29 cellular contexts compared by ENCODE assay signal in the genomic region with DNA sequence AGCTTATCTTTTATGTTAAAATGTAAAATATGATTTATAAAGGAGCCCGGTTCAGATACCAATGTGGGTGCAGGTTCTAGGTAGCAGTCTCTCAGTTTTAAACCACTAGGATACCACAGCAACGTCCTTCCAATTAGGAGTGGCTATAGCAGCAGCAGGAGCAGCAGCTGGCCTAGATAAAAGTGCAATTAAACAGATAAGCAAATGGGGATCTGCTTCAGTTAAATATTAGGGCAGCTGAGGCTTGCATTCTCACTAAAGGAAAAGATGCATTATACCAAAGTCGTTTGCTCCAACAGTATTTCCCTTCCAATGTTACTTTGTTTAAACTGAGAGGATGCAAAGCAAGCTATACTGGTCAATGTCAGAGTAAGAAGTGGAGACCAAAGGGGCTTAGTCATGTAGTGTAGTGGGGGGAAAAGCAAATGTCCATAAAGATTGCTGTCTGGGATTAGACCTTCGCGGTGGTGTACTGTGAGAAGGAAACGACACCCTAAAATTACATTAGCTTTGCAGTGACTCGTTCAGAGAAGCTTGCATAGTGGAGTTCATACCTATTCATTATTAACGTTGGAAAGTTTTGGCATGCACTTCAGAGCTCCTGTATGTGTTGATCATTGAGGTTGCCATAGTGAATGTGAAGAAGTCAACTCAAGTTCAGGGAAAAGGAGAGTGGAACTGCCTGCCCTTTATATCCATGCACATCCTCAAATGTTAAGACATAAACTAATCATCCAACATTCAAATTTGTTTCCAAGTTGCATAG.
DNase-seq lines count a peak whose midpoint lies in the region; ATAC-seq, FAIRE-seq and TF ChIP-seq lines count a peak whose summit lies in the region.
"Had no signal": no experiment of that assay in that cellular context is flagged by ENCODE, and none has a peak within 500 bp of the region (broad histone marks: within the 10 kb centered on the region; RNA-seq: fewer than 3 reads in every experiment).

No MANE protein-coding gene starts in this region.

- peak in 1 of 2 experiments; percentile 32; a peak in 2 of 6 replicates for ATAC-seq in A549
- no peak for ATAC-seq in HG02970 (IDR thresholded peaks at IDR 0.05; ENCODE audit: low FRiP score, unreplicated experiment)
- ATAC-seq in HG02678 (IDR thresholded peaks at IDR 0.05; ENCODE audit: unreplicated experiment): no peak
- ATAC-seq: activated CD4-positive, alpha-beta T cell treated with anti-CD3 and anti-CD28 coated beads for 36 hours; activated T-cell treated with anti-CD3 and anti-CD28 coated beads, Interleukin-2, amount 50 U/mL, for 4 hours; natural killer cell treated with Interleukin-12 subunit alpha and Interleukin-12 subunit beta and Interleukin-15 and Interleukin-18, amount 100 ng/mL, for 72 hours; stimulated activated naive B cell treated with anti-CD40 and anti-IgM and Interleukin-4, amounts not matched to agents 10 μg/mL and 1 μg/mL and 100 μg/mL, for 72 hours had no signal

- no peak overlapping the region for H3K27ac ChIP-seq in A549
- H3K27ac ChIP-seq: colonic mucosa, left ventricle myocardium inferior, PC-9, right atrium auricular region, spleen, testis, uterus had no signal

- POLR2A ChIA-PET in A549 (lab: Yijun Ruan, JAX): no interaction called here

- peaks cover 46% of the 10 kb centered on the region for H3K4me1 ChIP-seq in A549
- H3K4me1 ChIP-seq: colonic mucosa, left ventricle myocardium inferior, right atrium auricular region, testis, uterus had no signal

- H3K4me2 ChIP-seq in A549: peak overlapping the region; percentile 48; the same call in 2 of the 3 replicates
- H3K4me2 ChIP-seq: PC-9 had no signal

- H3K4me3 ChIP-seq in A549: no peak overlapping the region
- H3K4me3 ChIP-seq: colonic mucosa, HAP-1, left ventricle myocardium inferior, PC-9, right atrium auricular region, spleen, testis, uterus had no signal

- TF ChIP-seq CTCF in A549 (IDR thresholded peaks at IDR 0.05): no peak

- no peak for TF ChIP-seq POLR2A in A549 (IDR thresholded peaks at IDR 0.05; ENCODE audit: low read length)

- FAIRE-seq in A549 (lab: Jason Lieb, UNC) (no peak), islet of Langerhans (lab: Jason Lieb, UNC) (peak; percentile 86)
- FAIRE-seq: GM19239 had no signal

- CTCF ChIA-PET in A549 (lab: Yijun Ruan, JAX): no interaction called here

- TF ChIP-seq RAD21 in A549 (conservative IDR thresholded peaks at IDR 0.05 in 1 of 2, IDR thresholded peaks at IDR 0.05 in 1 of 2): no peak

- DNase-seq in A549 (ENCODE audit: low read depth in 1 of 2, low spot score in 1 of 2): peak in 1 of 2 experiments; percentile 33
- DNase-seq in DMS79 (lab: John Stamatoyannopoulos, UW): peak; percentile 49
- DNase-seq in NCI-H69 (lab: John Stamatoyannopoulos, UW): peak; percentile 23
- DNase-seq in AG08395 (ENCODE audit: low spot score): no peak
- DNase-seq in SW 1271 (lab: John Stamatoyannopoulos, UW): no peak
- DNase-seq: activated CD4-positive, alpha-beta T cell treated with anti-CD3 and anti-CD28 coated beads for 36 hours; activated T-cell treated with anti-CD3 and anti-CD28 coated beads, Interleukin-2, amount 50 U/mL, for 4 hours; C1 segment of cervical spinal cord; colonic mucosa; effector memory CD4-positive, alpha-beta T cell; foreskin melanocyte; left ventricle myocardium inferior; NCI-H1436 treated with DMSO at 0.1 percent for 48 hours; NCI-H2227 treated with DMSO at 0.1 percent for 48 hours; SIG-M5; spleen; stimulated activated CD4-positive, alpha-beta T cell treated with anti-CD3 and anti-CD28 coated beads, Interleukin-4, amount 100 ng/mL, for 1 hour; stimulated activated naive B cell treated with anti-CD40 and anti-IgM and Interleukin-4, amounts not matched to agents 10 μg/mL and 1 μg/mL and 100 μg/mL, for 72 hours; T-helper 1 cell; testis; uterus had no signal

- 36% methylated on average over 8 of the region's 8 CpGs for WGBS in A549 (ENCODE audit: missing lambda C conversion rate)

- no peak for TF ChIP-seq EP300 in A549 (IDR thresholded peaks at IDR 0.05)

- H3K9me3 ChIP-seq in A549: no peaks in the 10 kb centered on the region
- H3K9me3 ChIP-seq: colonic mucosa, HAP-1, left ventricle myocardium inferior, right atrium auricular region, spleen, testis, uterus had no signal

TF ChIP-seq in A549, 52 proteins besides CTCF, POLR2A, EP300 and RAD21 (continues in another document):
- no peak for TF ChIP-seq PHF8 (IDR thresholded peaks at IDR 0.05; ENCODE audit: borderline replicate concordance, low read depth)
- TF ChIP-seq, protein P1, sequence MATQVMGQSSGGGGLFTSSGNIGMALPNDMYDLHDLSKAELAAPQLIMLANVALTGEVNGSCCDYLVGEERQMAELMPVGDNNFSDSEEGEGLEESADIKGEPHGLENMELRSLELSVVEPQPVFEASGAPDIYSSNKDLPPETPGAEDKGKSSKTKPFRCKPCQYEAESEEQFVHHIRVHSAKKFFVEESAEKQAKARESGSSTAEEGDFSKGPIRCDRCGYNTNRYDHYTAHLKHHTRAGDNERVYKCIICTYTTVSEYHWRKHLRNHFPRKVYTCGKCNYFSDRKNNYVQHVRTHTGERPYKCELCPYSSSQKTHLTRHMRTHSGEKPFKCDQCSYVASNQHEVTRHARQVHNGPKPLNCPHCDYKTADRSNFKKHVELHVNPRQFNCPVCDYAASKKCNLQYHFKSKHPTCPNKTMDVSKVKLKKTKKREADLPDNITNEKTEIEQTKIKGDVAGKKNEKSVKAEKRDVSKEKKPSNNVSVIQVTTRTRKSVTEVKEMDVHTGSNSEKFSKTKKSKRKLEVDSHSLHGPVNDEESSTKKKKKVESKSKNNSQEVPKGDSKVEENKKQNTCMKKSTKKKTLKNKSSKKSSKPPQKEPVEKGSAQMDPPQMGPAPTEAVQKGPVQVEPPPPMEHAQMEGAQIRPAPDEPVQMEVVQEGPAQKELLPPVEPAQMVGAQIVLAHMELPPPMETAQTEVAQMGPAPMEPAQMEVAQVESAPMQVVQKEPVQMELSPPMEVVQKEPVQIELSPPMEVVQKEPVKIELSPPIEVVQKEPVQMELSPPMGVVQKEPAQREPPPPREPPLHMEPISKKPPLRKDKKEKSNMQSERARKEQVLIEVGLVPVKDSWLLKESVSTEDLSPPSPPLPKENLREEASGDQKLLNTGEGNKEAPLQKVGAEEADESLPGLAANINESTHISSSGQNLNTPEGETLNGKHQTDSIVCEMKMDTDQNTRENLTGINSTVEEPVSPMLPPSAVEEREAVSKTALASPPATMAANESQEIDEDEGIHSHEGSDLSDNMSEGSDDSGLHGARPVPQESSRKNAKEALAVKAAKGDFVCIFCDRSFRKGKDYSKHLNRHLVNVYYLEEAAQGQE (IDR thresholded peaks at IDR 0.05): no peak
- TF ChIP-seq, protein P2, sequence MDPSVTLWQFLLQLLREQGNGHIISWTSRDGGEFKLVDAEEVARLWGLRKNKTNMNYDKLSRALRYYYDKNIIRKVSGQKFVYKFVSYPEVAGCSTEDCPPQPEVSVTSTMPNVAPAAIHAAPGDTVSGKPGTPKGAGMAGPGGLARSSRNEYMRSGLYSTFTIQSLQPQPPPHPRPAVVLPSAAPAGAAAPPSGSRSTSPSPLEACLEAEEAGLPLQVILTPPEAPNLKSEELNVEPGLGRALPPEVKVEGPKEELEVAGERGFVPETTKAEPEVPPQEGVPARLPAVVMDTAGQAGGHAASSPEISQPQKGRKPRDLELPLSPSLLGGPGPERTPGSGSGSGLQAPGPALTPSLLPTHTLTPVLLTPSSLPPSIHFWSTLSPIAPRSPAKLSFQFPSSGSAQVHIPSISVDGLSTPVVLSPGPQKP (IDR thresholded peaks at IDR 0.05; ENCODE audit: low read depth, low read length): no peak
- no peak; the same call in 1 of the 2 replicates for TF ChIP-seq BHLHE40 (IDR thresholded peaks at IDR 0.05; ENCODE audit: low read depth, low read length)
- TF ChIP-seq FOSB (CRISPR knock-in tag; IDR thresholded peaks at IDR 0.05): no peak
- no peak for TF ChIP-seq RARB (CRISPR knock-in tag; IDR thresholded peaks at IDR 0.05)
- TF ChIP-seq, protein P3, sequence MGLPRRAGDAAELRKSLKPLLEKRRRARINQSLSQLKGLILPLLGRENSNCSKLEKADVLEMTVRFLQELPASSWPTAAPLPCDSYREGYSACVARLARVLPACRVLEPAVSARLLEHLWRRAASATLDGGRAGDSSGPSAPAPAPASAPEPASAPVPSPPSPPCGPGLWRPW (IDR thresholded peaks at IDR 0.05): no peak
- TF ChIP-seq TFCP2L1 (CRISPR knock-in tag; IDR thresholded peaks at IDR 0.05): no peak
- no peak for TF ChIP-seq RNF2 (IDR thresholded peaks at IDR 0.05; ENCODE audit: borderline replicate concordance, low read depth)
- TF ChIP-seq NPAS2 (CRISPR knock-in tag; IDR thresholded peaks at IDR 0.05; ENCODE audit: borderline replicate concordance): no peak
- no peak for TF ChIP-seq ZFP36 (IDR thresholded peaks at IDR 0.05; ENCODE audit: borderline replicate concordance, partially characterized antibody)
- TF ChIP-seq, protein P4, sequence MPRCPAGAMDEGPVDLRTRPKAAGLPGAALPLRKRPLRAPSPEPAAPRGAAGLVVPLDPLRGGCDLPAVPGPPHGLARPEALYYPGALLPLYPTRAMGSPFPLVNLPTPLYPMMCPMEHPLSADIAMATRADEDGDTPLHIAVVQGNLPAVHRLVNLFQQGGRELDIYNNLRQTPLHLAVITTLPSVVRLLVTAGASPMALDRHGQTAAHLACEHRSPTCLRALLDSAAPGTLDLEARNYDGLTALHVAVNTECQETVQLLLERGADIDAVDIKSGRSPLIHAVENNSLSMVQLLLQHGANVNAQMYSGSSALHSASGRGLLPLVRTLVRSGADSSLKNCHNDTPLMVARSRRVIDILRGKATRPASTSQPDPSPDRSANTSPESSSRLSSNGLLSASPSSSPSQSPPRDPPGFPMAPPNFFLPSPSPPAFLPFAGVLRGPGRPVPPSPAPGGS (IDR thresholded peaks at IDR 0.05): no peak
- TF ChIP-seq, protein P5, sequence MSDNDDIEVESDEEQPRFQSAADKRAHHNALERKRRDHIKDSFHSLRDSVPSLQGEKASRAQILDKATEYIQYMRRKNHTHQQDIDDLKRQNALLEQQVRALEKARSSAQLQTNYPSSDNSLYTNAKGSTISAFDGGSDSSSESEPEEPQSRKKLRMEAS (IDR thresholded peaks at IDR 0.05): no peak
- no peak for TF ChIP-seq FOXS1 (CRISPR knock-in tag; IDR thresholded peaks at IDR 0.05)
- no peak for TF ChIP-seq HDAC2 (IDR thresholded peaks at IDR 0.05)
- no peak for TF ChIP-seq HOXB5 (CRISPR knock-in tag; IDR thresholded peaks at IDR 0.05)
- TF ChIP-seq ZNF302 (CRISPR knock-in tag; IDR thresholded peaks at IDR 0.05): no peak
- TF ChIP-seq, protein P6, sequence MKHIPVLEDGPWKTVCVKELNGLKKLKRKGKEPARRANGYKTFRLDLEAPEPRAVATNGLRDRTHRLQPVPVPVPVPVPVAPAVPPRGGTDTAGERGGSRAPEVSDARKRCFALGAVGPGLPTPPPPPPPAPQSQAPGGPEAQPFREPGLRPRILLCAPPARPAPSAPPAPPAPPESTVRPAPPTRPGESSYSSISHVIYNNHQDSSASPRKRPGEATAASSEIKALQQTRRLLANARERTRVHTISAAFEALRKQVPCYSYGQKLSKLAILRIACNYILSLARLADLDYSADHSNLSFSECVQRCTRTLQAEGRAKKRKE (CRISPR knock-in tag; IDR thresholded peaks at IDR 0.05; ENCODE audit: low read depth): no peak

Comparison
In these comparisons a context has a peak if more than half of its experiments do, and no peak if none do; other contexts are left out.
1. DNase-seq: peak in DMS79 (single experiment) and NCI-H69 (single experiment); none in AG08395 (single experiment) and SW 1271 (0 of 2).